Comparison of ENCODE assay signal across 16 cellular contexts in genomic region chr16:84654238-84654637, GRCh38. TPM values are rescaled to one million over a fixed set of nuclear protein-coding genes. Genes with fewer than 3 reads are reported as not detected.
A peak's percentile ranks its signal among the peaks of the same experiment; 100 is the strongest.
DNase-seq lines count a peak whose midpoint lies in the region; ATAC-seq and TF ChIP-seq lines count a peak whose summit lies in the region.
"Had no signal": no experiment of that assay in that cellular context is flagged by ENCODE, and none has a peak within 500 bp of the region (broad histone marks: within the 10 kb centered on the region; RNA-seq: fewer than 3 reads in every experiment).

No MANE protein-coding gene starts in this region.

- no peaks in the 10 kb centered on the region for H3K9me3 ChIP-seq in CD4-positive, alpha-beta T cell (ENCODE audit: control insufficient read depth, low read length)
- H3K9me3 ChIP-seq in HEK293 (ENCODE audit: control insufficient read depth, insufficient read depth, low read depth, low read length) (no peaks in the 10 kb centered on the region), lower lobe of right lung (no peaks in the 10 kb centered on the region)
- H3K9me3 ChIP-seq: BLaER1, Caco-2, HAP-1 had no signal

- H3K4me3 ChIP-seq in HEK293 (ENCODE audit: low read depth, low read length) (no peak overlapping the region), lower lobe of right lung (no peak overlapping the region)
- H3K4me3 ChIP-seq: BLaER1, GM23248, HAP-1 had no signal

- peaks cover 9% of the 10 kb centered on the region for H3K9me3 Mint-ChIP-seq in activated CD4-positive, alpha-beta T cell treated with anti-CD3 and anti-CD28 coated beads, Interleukin-2, amount 10 ng/mL, durations not matched to agents 7 days and 5 days
- H3K9me3 Mint-ChIP-seq in CD4-positive, alpha-beta T cell: no peaks in the 10 kb centered on the region
- H3K9me3 Mint-ChIP-seq in WTC11: no peaks in the 10 kb centered on the region

- CTCF ChIA-PET in activated CD4-positive, alpha-beta T cell treated with anti-CD3 and anti-CD28 coated beads, Interleukin-2, amount 10 ng/mL, durations not matched to agents 7 days and 5 days (lab: Charles Lee): interaction anchor here (1.0 to 1.4 kb wide), 3 partner anchors 9 to 612 kb away, joined by 3 to 4 read pairs (median 4); no protein-coding TSS in a partner anchor
- CTCF ChIA-PET in CD4-positive, alpha-beta T cell (lab: Charles Lee): interaction anchor here (0.6 to 2.4 kb wide), 2 partner anchors 18 to 542 kb away, joined by 4 to 9 read pairs; no protein-coding TSS in a partner anchor
- CTCF ChIA-PET in HEK293 (lab: Yijun Ruan, JAX): interaction anchor here (1.5 kb wide), 1 partner anchor 72 kb away, joined by 5 read pairs; no protein-coding TSS in a partner anchor
- CTCF ChIA-PET in WTC11 (lab: Charles Lee): interaction anchor here (0.6 to 2.2 kb wide), 4 partner anchors 10 to 84 kb away, joined by 3 to 8 read pairs (median 4); no protein-coding TSS in a partner anchor

- DNase-seq in activated CD4-positive, alpha-beta T cell treated with anti-CD3 and anti-CD28 coated beads, Interleukin-2, amount 10 ng/mL, durations not matched to agents 7 days and 5 days: no peak
- no peak for DNase-seq in activated CD4-positive, alpha-beta T cell treated with anti-CD3 and anti-CD28 coated beads for 4 hours
- no peak for DNase-seq in CD4-positive, alpha-beta T cell
- no peak for DNase-seq in WTC11 (ENCODE audit: low spot score)
- DNase-seq in lower lobe of right lung: no peak
- DNase-seq in LoVo (ENCODE audit: low spot score): no peak
- DNase-seq in DMS153 (lab: John Stamatoyannopoulos, UW): no peak
- DNase-seq: 8988T, Caco-2, DMS79, GDM1, GM23248 had no signal

- peaks cover 4 to 69% of the 10 kb centered on the region in 2 experiments; a peak in 2 of 3 replicates for H3K36me3 ChIP-seq in HEK293 (ENCODE audit: control insufficient read depth in 2 of 2, insufficient read depth in 1 of 2, low read length in 2 of 2)
- H3K36me3 ChIP-seq in lower lobe of right lung: peaks cover 83% of the 10 kb centered on the region

- no peak overlapping the region for H3K4me3 Mint-ChIP-seq in activated CD4-positive, alpha-beta T cell treated with anti-CD3 and anti-CD28 coated beads, Interleukin-2, amount 10 ng/mL, durations not matched to agents 7 days and 5 days
- peak overlapping the region; percentile 63 for H3K4me3 Mint-ChIP-seq in CD4-positive, alpha-beta T cell
- no peak overlapping the region for H3K4me3 Mint-ChIP-seq in WTC11
- H3K4me3 Mint-ChIP-seq: CD14-positive monocyte had no signal

- POLR2A ChIA-PET in activated CD4-positive, alpha-beta T cell treated with anti-CD3 and anti-CD28 coated beads, Interleukin-2, amount 10 ng/mL, durations not matched to agents 7 days and 5 days (lab: Charles Lee): no interaction called here
- POLR2A ChIA-PET in CD4-positive, alpha-beta T cell (lab: Charles Lee): no interaction called here
- POLR2A ChIA-PET in HEK293 (lab: Yijun Ruan, JAX) (no interaction called here), WTC11 (lab: Charles Lee) (interaction anchor here (0.6 kb wide), 2 partner anchors 69 to 106 kb away, joined by 3 to 5 read pairs; no protein-coding TSS in a partner anchor)

- H3K27me3 Mint-ChIP-seq in activated CD4-positive, alpha-beta T cell treated with anti-CD3 and anti-CD28 coated beads, Interleukin-2, amount 10 ng/mL, durations not matched to agents 7 days and 5 days: no peaks in the 10 kb centered on the region
- H3K27me3 Mint-ChIP-seq in CD4-positive, alpha-beta T cell: no peaks in the 10 kb centered on the region
- H3K27me3 Mint-ChIP-seq in WTC11 (ENCODE audit: low read depth): peaks cover 3% of the 10 kb centered on the region; the same call in 1 of the 2 replicates

- no peaks in the 10 kb centered on the region for H3K27me3 ChIP-seq in CD4-positive, alpha-beta T cell (ENCODE audit: control insufficient read depth, insufficient read depth, low read length)
- no peaks in the 10 kb centered on the region for H3K27me3 ChIP-seq in lower lobe of right lung (ENCODE audit: low read depth)
- H3K27me3 ChIP-seq: BLaER1 had no signal

- peaks cover 81% of the 10 kb centered on the region for H3K36me3 Mint-ChIP-seq in activated CD4-positive, alpha-beta T cell treated with anti-CD3 and anti-CD28 coated beads, Interleukin-2, amount 10 ng/mL, durations not matched to agents 7 days and 5 days (ENCODE audit: low read depth)
- H3K36me3 Mint-ChIP-seq in CD4-positive, alpha-beta T cell (ENCODE audit: low read depth): peaks cover 93% of the 10 kb centered on the region
- H3K36me3 Mint-ChIP-seq in WTC11: peaks cover 51% of the 10 kb centered on the region

- no peak overlapping the region for H3K27ac ChIP-seq in CD4-positive, alpha-beta T cell (ENCODE audit: low read depth, low read length)
- H3K27ac ChIP-seq in HEK293 (ENCODE audit: extremely low read depth, low read depth, low read length) (no peak overlapping the region), lower lobe of right lung (no peak overlapping the region)
- H3K27ac ChIP-seq: BLaER1, GM23248 had no signal

- peak overlapping the region; percentile 20 for H3K27ac Mint-ChIP-seq in activated CD4-positive, alpha-beta T cell treated with anti-CD3 and anti-CD28 coated beads, Interleukin-2, amount 10 ng/mL, durations not matched to agents 7 days and 5 days
- H3K27ac Mint-ChIP-seq in CD4-positive, alpha-beta T cell: peak overlapping the region; percentile 78
- no peak overlapping the region for H3K27ac Mint-ChIP-seq in WTC11

- H3K4me1 ChIP-seq in HEK293 (ENCODE audit: control insufficient read depth, insufficient read depth, low read length): no peaks in the 10 kb centered on the region
- no peaks in the 10 kb centered on the region for H3K4me1 ChIP-seq in lower lobe of right lung

- no peak for TF ChIP-seq CTCF in CD4-positive, alpha-beta T cell (IDR thresholded peaks at IDR 0.05)
- TF ChIP-seq CTCF in HEK293 (tag by site-specific recombination; IDR thresholded peaks at IDR 0.05) (no peak), WTC11 (IDR thresholded peaks at IDR 0.05) (no peak), lower lobe of right lung (IDR thresholded peaks at IDR 0.05) (no peak)

- ATAC-seq in CD4-positive, alpha-beta T cell (ENCODE audit: poor library complexity): no peak
- no peak for ATAC-seq in WTC11
- ATAC-seq in lower lobe of right lung: no peak

- intact Hi-C loops in CD4-positive, alpha-beta T cell (cut with DNase I, micrococcal nuclease): no loop called here
- intact Hi-C loops in lower lobe of right lung (cut with DNase I): no loop called here

- H3K4me1 Mint-ChIP-seq in activated CD4-positive, alpha-beta T cell treated with anti-CD3 and anti-CD28 coated beads, Interleukin-2, amount 10 ng/mL, durations not matched to agents 7 days and 5 days: peaks cover 88% of the 10 kb centered on the region
- H3K4me1 Mint-ChIP-seq in CD4-positive, alpha-beta T cell (ENCODE audit: low read depth): peaks cover 75% of the 10 kb centered on the region
- peaks cover 14% of the 10 kb centered on the region for H3K4me1 Mint-ChIP-seq in WTC11

TF ChIP-seq in HEK293, 187 proteins besides CTCF, POLR2A, EP300 and RAD21:
- TF ChIP-seq ZNF121 (tag by site-specific recombination; IDR thresholded peaks at IDR 0.05) (peak; percentile 80), SCRT1 (tag by site-specific recombination; IDR thresholded peaks at IDR 0.05; ENCODE audit: borderline replicate concordance) (no peak)

TF ChIP-seq in WTC11, 78 proteins besides CTCF, POLR2A, EP300 and RAD21 (continues in another document):
- TF ChIP-seq ZNF121 (CRISPR knock-in tag; IDR thresholded peaks at IDR 0.05) (peak; percentile 75; the same call in 1 of the 2 replicates), ATF3 (CRISPR knock-in tag; conservative IDR thresholded peaks at IDR 0.05) (no peak), SMAD4 (CRISPR knock-in tag; IDR thresholded peaks at IDR 0.05) (no peak), E2F5 (CRISPR knock-in tag; IDR thresholded peaks at IDR 0.05) (no peak), ZNF423 (CRISPR knock-in tag; IDR thresholded peaks at IDR 0.05) (no peak)

RNA-seq across cellular contexts. Expression of gene KLHL36, which starts 5.9 kb away (rescaled TPM):
- total RNA-seq in activated CD4-positive, alpha-beta T cell treated with anti-CD3 and anti-CD28 coated beads, Interleukin-2, amount 10 ng/mL, durations not matched to agents 7 days and 5 days: 10 to 100 TPM; 37.5 to 46.2 TPM
- 10 to 100 TPM; 76.6 to 78.6 TPM for total RNA-seq in CD4-positive, alpha-beta T cell
- total RNA-seq in WTC11 (2021): 55.7 to 56.1 TPM (median 55.8 TPM) in 3 replicates
- 53.0 TPM for total RNA-seq in lower lobe of right lung

RNA-seq across cellular contexts. Expression of gene COTL1, which starts 36.4 kb away (rescaled TPM):
- 100 to 1,000 TPM; 780 to 845 TPM for total RNA-seq in activated CD4-positive, alpha-beta T cell treated with anti-CD3 and anti-CD28 coated beads, Interleukin-2, amount 10 ng/mL, durations not matched to agents 7 days and 5 days
- 100 to 1,000 TPM; 179 to 181 TPM for total RNA-seq in CD4-positive, alpha-beta T cell
- total RNA-seq in WTC11 (2021) (102 to 122 TPM (median 122 TPM) in 3 replicates), lower lobe of right lung (221 TPM)

RNA-seq across cellular contexts. Expression of gene USP10, which starts 45.6 kb away (rescaled TPM):
- total RNA-seq in activated CD4-positive, alpha-beta T cell treated with anti-CD3 and anti-CD28 coated beads, Interleukin-2, amount 10 ng/mL, durations not matched to agents 7 days and 5 days: 10 to 100 TPM; 86.5 to 99.0 TPM
- 100 to 1,000 TPM in 1 of 2 experiments, 10 to 100 TPM in 1; 99.3 to 106 TPM for total RNA-seq in CD4-positive, alpha-beta T cell
- 138 to 152 TPM (median 139 TPM) in 3 replicates for total RNA-seq in WTC11 (2021)
- 62.7 TPM for total RNA-seq in lower lobe of right lung
